Comparison of ENCODE assay signal across 8 cellular contexts in genomic region chr20:63895886-63896135, GRCh38. TPM values are rescaled to one million over a fixed set of nuclear protein-coding genes. Genes with fewer than 3 reads are reported as not detected.
DNase-seq lines count a peak whose midpoint lies in the region.

No MANE protein-coding gene starts in this region.

- H3K36me3 ChIP-seq in SJSA1, result peaks cover 33% of the 10 kb centered on the region
- H3K36me3 ChIP-seq in rectal smooth muscle tissue (ENCODE audit: control insufficient read depth, insufficient read depth, low read length), result no peaks in the 10 kb centered on the region

- no peaks in the 10 kb centered on the region for H3K9me3 ChIP-seq in SJSA1 (replicated peaks)

- H3K4me1 ChIP-seq in SJSA1 (replicated peaks), result peaks cover 18% of the 10 kb centered on the region
- peaks cover 10% of the 10 kb centered on the region for H3K4me1 ChIP-seq in rectal smooth muscle tissue (ENCODE audit: control insufficient read depth, insufficient read depth, low read length)

- no peaks in the 10 kb centered on the region for H3K27me3 ChIP-seq in SJSA1 (replicated peaks)
- no peaks in the 10 kb centered on the region for H3K27me3 ChIP-seq in rectal smooth muscle tissue (ENCODE audit: control insufficient read depth, insufficient read depth, low read length)

- no peak overlapping the region for H3K27ac ChIP-seq in SJSA1
- H3K27ac ChIP-seq in rectal smooth muscle tissue (ENCODE audit: low read depth, low read length), result peak overlapping the region; percentile 32

- H3K9ac ChIP-seq in rectal smooth muscle tissue (ENCODE audit: low read length), result peak overlapping the region; percentile 3

- peak; percentile 61 for DNase-seq in SKM-1 treated with dmso at 0.1 percent for 144 hours (lab: John Stamatoyannopoulos, UW; ENCODE audit: unreplicated experiment)
- no peak for DNase-seq in SKM-1 (lab: John Stamatoyannopoulos, UW; ENCODE audit: unreplicated experiment)
- DNase-seq in SJSA1 (ENCODE audit: low read depth in 1 of 2, low spot score in 2 of 2), result no peak
- peak; percentile 30 for DNase-seq in fibroblast of peridontal ligament (ENCODE audit: extremely low read depth)
- no peak for DNase-seq in amygdala (lab: John Stamatoyannopoulos, UW)
- no peak for DNase-seq in COLO668 (lab: John Stamatoyannopoulos, UW; ENCODE audit: unreplicated experiment)
- DNase-seq in stimulated activated CD4-positive, alpha-beta T cell treated with anti-CD3 and anti-CD28 coated beads, Interleukin-4, amount 100 ng/mL, for 4 hours, result no peak

- H3K4me3 ChIP-seq in SJSA1 (peak overlapping the region; percentile 59), rectal smooth muscle tissue (ENCODE audit: low read length) (peak overlapping the region; percentile 59)

RNA-seq across cellular contexts. Expression of gene DNAJC5, which starts 0.9 kb away (rescaled TPM):
- 48.5 and 60.0 TPM in 2 replicates for total RNA-seq in SJSA1 (2014; rRNA removed; shearing (Covaris generic))

RNA-seq across cellular contexts. Expression of gene TPD52L2, which starts 30.7 kb away (rescaled TPM):
- 76.4 and 101 TPM in 2 replicates for total RNA-seq in SJSA1 (2014; rRNA removed; shearing (Covaris generic))

RNA-seq across cellular contexts. Expression of gene ABHD16B, which starts 34.5 kb away (rescaled TPM):
- total RNA-seq in SJSA1 (2014; rRNA removed; shearing (Covaris generic)), result not detected in 2 replicates

Comparison
In these comparisons a context has a peak if more than half of its experiments do, and no peak if none do; other contexts are left out.
1. DNase-seq: peak in SKM-1 treated with dmso at 0.1 percent for 144 hours (single experiment) and fibroblast of peridontal ligament (single experiment); none in SKM-1 (single experiment), SJSA1 (0 of 2), amygdala (0 of 56), COLO668 (single experiment) and stimulated activated CD4-positive, alpha-beta T cell treated with anti-CD3 and anti-CD28 coated beads, Interleukin-4, amount 100 ng/mL, for 4 hours (0 of 2).